ENCODE assay signal across 12 cellular contexts in genomic region chr6:34383651-34384304, GRCh38. TPM values are rescaled to one million over a fixed set of nuclear protein-coding genes. Genes with fewer than 3 reads are reported as not detected.
A peak's percentile ranks its signal among the peaks of the same experiment; 100 is the strongest.
DNase-seq lines count a peak whose midpoint lies in the region; ATAC-seq and TF ChIP-seq lines count a peak whose summit lies in the region.
"Had no signal": no experiment of that assay in that cellular context is flagged by ENCODE, and none has a peak within 500 bp of the region (broad histone marks: within the 10 kb centered on the region; RNA-seq: fewer than 3 reads in every experiment).

No MANE protein-coding gene starts in this region.

- H3K4me1 ChIP-seq in thoracic aorta (ENCODE audit: control insufficient read depth in 1 of 2, low read depth in 2 of 2), result peaks cover 23 to 28% of the 10 kb centered on the region in 2 donors

- H3K36me3 ChIP-seq in thoracic aorta, result no peaks in the 10 kb centered on the region

- H3K27ac ChIP-seq in caudate nucleus (ENCODE audit: low read depth, low read length) (peak overlapping the region; percentile 44), thoracic aorta (peak overlapping the region; percentile 14 to 42)

- H3K4me3 Mint-ChIP-seq in stimulated activated memory B cell treated with anti-CD40 and anti-IgM and Interleukin-4, amounts not matched to agents 10 μg/mL and 1 μg/mL and 100 μg/mL, for 72 hours, result no peak overlapping the region
- H3K4me3 Mint-ChIP-seq: stimulated activated naive B cell treated with anti-CD40 and anti-IgM and Interleukin-4, amounts not matched to agents 10 μg/mL and 1 μg/mL and 100 μg/mL, for 72 hours had no signal

- DNase-seq in HEK293T (ENCODE audit: extremely low spot score), result no peak
- DNase-seq in caudate nucleus (lab: John Stamatoyannopoulos, UW), result no peak
- peak; percentile 36 for DNase-seq in left kidney (ENCODE audit: low read depth, low spot score)
- DNase-seq in thoracic aorta (ENCODE audit: low spot score), result no peak
- no peak for DNase-seq in NCI-H2196 (lab: John Stamatoyannopoulos, UW; ENCODE audit: unreplicated experiment)
- DNase-seq in NCI-H1694 treated with DMSO at 0.1 percent for 48 hours (lab: John Stamatoyannopoulos, UW), result no peak
- DNase-seq: activated T-cell treated with anti-CD3 and anti-CD28 coated beads, Interleukin-2, amount 50 U/mL, for 48 hours; central memory CD4-positive, alpha-beta T cell; NCI-H2107; stimulated activated naive B cell treated with anti-CD40 and anti-IgM and Interleukin-4, amounts not matched to agents 10 μg/mL and 1 μg/mL and 100 μg/mL, for 72 hours had no signal

- POLR2A ChIA-PET in HEK293T (lab: Yijun Ruan, JAX), result interaction anchor here (1.0 kb wide), 1 partner anchor 135 kb away, joined by 3 read pairs; the partner anchor contains the start of gene SMIM29

- H3K9me3 Mint-ChIP-seq in stimulated activated memory B cell treated with anti-CD40 and anti-IgM and Interleukin-4, amounts not matched to agents 10 μg/mL and 1 μg/mL and 100 μg/mL, for 72 hours, result no peaks in the 10 kb centered on the region
- H3K9me3 Mint-ChIP-seq: stimulated activated naive B cell treated with anti-CD40 and anti-IgM and Interleukin-4, amounts not matched to agents 10 μg/mL and 1 μg/mL and 100 μg/mL, for 72 hours had no signal

- H3K4me3 ChIP-seq in thoracic aorta, result no peak overlapping the region

- H3K36me3 Mint-ChIP-seq in stimulated activated memory B cell treated with anti-CD40 and anti-IgM and Interleukin-4, amounts not matched to agents 10 μg/mL and 1 μg/mL and 100 μg/mL, for 72 hours, result peaks cover 12% of the 10 kb centered on the region

- H3K27me3 Mint-ChIP-seq in stimulated activated memory B cell treated with anti-CD40 and anti-IgM and Interleukin-4, amounts not matched to agents 10 μg/mL and 1 μg/mL and 100 μg/mL, for 72 hours, result no peaks in the 10 kb centered on the region
- H3K27me3 Mint-ChIP-seq: stimulated activated naive B cell treated with anti-CD40 and anti-IgM and Interleukin-4, amounts not matched to agents 10 μg/mL and 1 μg/mL and 100 μg/mL, for 72 hours had no signal

- H3K27me3 ChIP-seq in thoracic aorta (replicated peaks; ENCODE audit: insufficient read depth), result no peaks in the 10 kb centered on the region

- no peak overlapping the region for H3K27ac Mint-ChIP-seq in stimulated activated memory B cell treated with anti-CD40 and anti-IgM and Interleukin-4, amounts not matched to agents 10 μg/mL and 1 μg/mL and 100 μg/mL, for 72 hours
- H3K27ac Mint-ChIP-seq: stimulated activated naive B cell treated with anti-CD40 and anti-IgM and Interleukin-4, amounts not matched to agents 10 μg/mL and 1 μg/mL and 100 μg/mL, for 72 hours had no signal

- ATAC-seq in thoracic aorta (ENCODE audit: insufficient number of reproducible peaks, low FRiP score, low read depth) (no peak), GM18907 (IDR thresholded peaks at IDR 0.05; ENCODE audit: unreplicated experiment) (no peak)
- no peak for ATAC-seq in stimulated activated memory B cell treated with anti-CD40 and anti-IgM and Interleukin-4, amounts not matched to agents 10 μg/mL and 1 μg/mL and 100 μg/mL, for 72 hours
- ATAC-seq: stimulated activated naive B cell treated with anti-CD40 and anti-IgM and Interleukin-4, amounts not matched to agents 10 μg/mL and 1 μg/mL and 100 μg/mL, for 72 hours had no signal

- H3K4me1 Mint-ChIP-seq in stimulated activated memory B cell treated with anti-CD40 and anti-IgM and Interleukin-4, amounts not matched to agents 10 μg/mL and 1 μg/mL and 100 μg/mL, for 72 hours, result peaks cover 37% of the 10 kb centered on the region

- CTCF ChIA-PET in HEK293T (lab: Yijun Ruan, JAX), result interaction anchor here (0.8 kb wide), 1 partner anchor 220 kb away, joined by 3 read pairs; no protein-coding TSS in a partner anchor

- H3K9me3 ChIP-seq in thoracic aorta, result no peaks in the 10 kb centered on the region

- TF ChIP-seq CTCF in thoracic aorta (IDR thresholded peaks at IDR 0.05), result no peak

TF ChIP-seq in HEK293T, 16 proteins besides CTCF, POLR2A, EP300 and RAD21:
- TF ChIP-seq HDGF (IDR thresholded peaks at IDR 0.05; ENCODE audit: borderline replicate concordance) (no peak), PKNOX1 (IDR thresholded peaks at IDR 0.05) (peak; percentile 49)
TF ChIP-seq in HEK293T: peak in this region for 1.

RNA-seq across cellular contexts. Expression of gene NUDT3, which starts 8.7 kb away (rescaled TPM):
- total RNA-seq in thoracic aorta, result 10 to 100 TPM; 34.8 to 46.8 TPM

RNA-seq across cellular contexts. Expression of gene RPS10, which starts 42.1 kb away (rescaled TPM):
- total RNA-seq in thoracic aorta, result 1,000 to 10,000 TPM in 1 of 2 donors, 100 to 1,000 TPM in 1; 975 to 1,344 TPM
